ENCODE assay signal across 15 cellular contexts in genomic region chr2:155733091-155733870, GRCh38.
DNase-seq lines count a peak whose midpoint lies in the region; ATAC-seq lines count a peak whose summit lies in the region.
"Had no signal": no experiment of that assay in that cellular context is flagged by ENCODE, and none has a peak within 500 bp of the region (broad histone marks: within the 10 kb centered on the region; RNA-seq: fewer than 3 reads in every experiment).

No MANE protein-coding gene starts in this region.

- no peaks in the 10 kb centered on the region for H3K9me3 ChIP-seq in ectodermal cell (ENCODE audit: control insufficient read depth, low read length)
- H3K9me3 ChIP-seq in mesenchymal stem cell (ENCODE audit: control insufficient read depth, low read length), result no peaks in the 10 kb centered on the region

- H3K18ac ChIP-seq in mesenchymal stem cell (ENCODE audit: low read depth in 1 of 2, low read length in 2 of 2), result no peak overlapping the region

- WGBS in ectodermal cell, 2 experiments, result 49 to 63% methylated on average over 4 of the region's 4 CpGs
- WGBS in mesenchymal stem cell, result 69% methylated on average over 4 of the region's 4 CpGs

- H2BK12ac ChIP-seq in mesenchymal stem cell (ENCODE audit: low read length in 2 of 2), result no peak overlapping the region

- no peak overlapping the region for H2BK15ac ChIP-seq in mesenchymal stem cell (ENCODE audit: low read depth, poor library complexity, severe bottlenecking)

- peaks cover 6% of the 10 kb centered on the region for H3K4me1 ChIP-seq in ectodermal cell (ENCODE audit: control insufficient read depth, insufficient read depth, low read length)
- no peaks in the 10 kb centered on the region for H3K4me1 ChIP-seq in mesenchymal stem cell (ENCODE audit: control insufficient read depth, insufficient read depth, low read depth, low read length)
- H3K4me1 ChIP-seq: parathyroid adenoma had no signal

- H3K4me2 ChIP-seq in mesenchymal stem cell (ENCODE audit: low read length, poor library complexity, severe bottlenecking), result no peak overlapping the region

- H3K27ac ChIP-seq in ectodermal cell (ENCODE audit: insufficient read depth, low read depth, low read length, poor library complexity, severe bottlenecking), result peak overlapping the region; percentile 44
- H3K27ac ChIP-seq in mesenchymal stem cell (ENCODE audit: low read length, poor library complexity, severe bottlenecking), result no peak overlapping the region
- H3K27ac ChIP-seq: parathyroid adenoma had no signal

- H2AK5ac ChIP-seq in mesenchymal stem cell (ENCODE audit: low read length, severe bottlenecking), result no peak overlapping the region

- DNase-seq in NAMALWA (ENCODE audit: low spot score), result peak; percentile 33
- DNase-seq in NCI-H524 (lab: John Stamatoyannopoulos, UW), result peak; percentile 87 to 91
- DNase-seq in occipital lobe (lab: John Stamatoyannopoulos, UW), result peak; percentile 14
- no peak for DNase-seq in T1000 (lab: John Stamatoyannopoulos, UW)
- no peak for DNase-seq in activated naive CD4-positive, alpha-beta T cell (lab: John Stamatoyannopoulos, UW)
- DNase-seq in mesenchymal stem cell, result no peak
- DNase-seq: activated CD8-positive, alpha-beta memory T cell treated with anti-CD3 and anti-CD28 coated beads for 24 hours; activated gamma-delta T cell; DND-41; effector CD4-positive, alpha-beta T cell; stimulated activated CD4-positive, alpha-beta T cell treated with anti-CD3 and anti-CD28 coated beads, Interleukin-12 subunit alpha, Interleukin-12 subunit beta, amount 100 ng/mL, for 4 hours had no signal

- H3K23ac ChIP-seq in mesenchymal stem cell (ENCODE audit: low read length in 2 of 2), result no peak overlapping the region

- H4K91ac ChIP-seq in mesenchymal stem cell (ENCODE audit: low read length), result no peak overlapping the region

- no peaks in the 10 kb centered on the region for H3K36me3 ChIP-seq in ectodermal cell (ENCODE audit: control insufficient read depth, insufficient read depth, low read length)
- no peaks in the 10 kb centered on the region for H3K36me3 ChIP-seq in mesenchymal stem cell (ENCODE audit: control insufficient read depth in 1 of 2, insufficient read depth in 2 of 2, low read depth in 1 of 2, low read length in 2 of 2)

- H3K27me3 ChIP-seq in ectodermal cell (ENCODE audit: control insufficient read depth, insufficient read depth, low read length, poor library complexity, severe bottlenecking) (no peaks in the 10 kb centered on the region), mesenchymal stem cell (ENCODE audit: control insufficient read depth in 1 of 2, insufficient read depth in 1 of 2, low read length in 2 of 2) (no peaks in the 10 kb centered on the region)

- H3K14ac ChIP-seq in mesenchymal stem cell (ENCODE audit: low read length in 2 of 2), result no peak overlapping the region

- ATAC-seq in HG03342 (IDR thresholded peaks at IDR 0.05; ENCODE audit: unreplicated experiment), result no peak
- ATAC-seq: SK-N-SH treated with all-trans-retinoic acid at 6 μM for 48 hours had no signal

- no peak overlapping the region for H2AFZ ChIP-seq in mesenchymal stem cell (ENCODE audit: low read depth, low read length)
- H2AFZ ChIP-seq: parathyroid adenoma had no signal

- H3K4me3 ChIP-seq in ectodermal cell (ENCODE audit: insufficient read depth, low read depth, low read length) (no peak overlapping the region), mesenchymal stem cell (ENCODE audit: insufficient read depth in 1 of 2, low read depth in 1 of 2, low read length in 2 of 2) (no peak overlapping the region)

- H3K4ac ChIP-seq in mesenchymal stem cell (ENCODE audit: low read depth in 1 of 2, low read length in 2 of 2), result no peak overlapping the region

- H2BK5ac ChIP-seq in mesenchymal stem cell (ENCODE audit: low read depth, low read length, poor library complexity, severe bottlenecking), result no peak overlapping the region

- no peak overlapping the region for H2BK120ac ChIP-seq in mesenchymal stem cell (ENCODE audit: low read depth, low read length)

- no peak overlapping the region for H3K9ac ChIP-seq in mesenchymal stem cell (ENCODE audit: low read length)
- H3K9ac ChIP-seq: parathyroid adenoma had no signal

- no peak overlapping the region for H4K8ac ChIP-seq in mesenchymal stem cell (ENCODE audit: low read length)

- no peaks in the 10 kb centered on the region for H3K79me1 ChIP-seq in mesenchymal stem cell (replicated peaks; ENCODE audit: low read length, poor library complexity, severe bottlenecking)

Comparison
In these comparisons a context has a peak if more than half of its experiments do, and no peak if none do; other contexts are left out.
1. DNase-seq: peak in NAMALWA (single experiment), NCI-H524 (2 of 2) and occipital lobe (single experiment); none in T1000 (single experiment), activated naive CD4-positive, alpha-beta T cell (0 of 4) and mesenchymal stem cell (single experiment).